ENCODE assay signal across 16 cellular contexts in the genomic region with DNA sequence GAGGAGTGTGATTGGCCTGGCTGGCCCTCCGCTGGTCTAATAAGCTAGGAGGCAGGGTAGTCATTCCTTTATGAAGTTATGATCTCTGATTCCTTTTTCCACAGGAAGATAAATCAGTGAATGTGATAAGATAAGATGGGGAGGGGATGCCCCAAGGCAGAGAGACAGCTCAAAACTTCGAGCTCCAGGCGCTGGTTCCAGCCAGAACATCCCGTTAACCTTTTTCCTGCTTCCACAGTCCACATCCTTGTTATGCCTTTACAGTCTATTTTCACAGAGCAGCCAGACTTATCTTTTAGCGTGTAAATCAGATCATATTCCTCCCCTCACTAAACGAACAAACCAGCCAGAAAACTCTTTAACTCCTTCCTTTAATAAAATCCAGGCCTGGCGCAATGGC. TPM values are rescaled to one million over a fixed set of nuclear protein-coding genes. Genes with fewer than 3 reads are reported as not detected.
DNase-seq lines count a peak whose midpoint lies in the region; ATAC-seq, FAIRE-seq and TF ChIP-seq lines count a peak whose summit lies in the region.
"Had no signal": no experiment of that assay in that cellular context is flagged by ENCODE, and none has a peak within 500 bp of the region (broad histone marks: within the 10 kb centered on the region; RNA-seq: fewer than 3 reads in every experiment).

No MANE protein-coding gene starts in this region.

- H3K36me3 Mint-ChIP-seq in HFFc6 (ENCODE audit: low read depth) (no peaks in the 10 kb centered on the region), mesothelial cell of epicardium (no peaks in the 10 kb centered on the region)

- POLR2A ChIA-PET in PC-3 (lab: Charles Lee; ENCODE audit: unreplicated experiment) (no interaction called here), OCI-LY7 (lab: Charles Lee) (no interaction called here)

- no peak overlapping the region for H3K4me3 Mint-ChIP-seq in HFFc6
- no peak overlapping the region for H3K4me3 Mint-ChIP-seq in mesothelial cell of epicardium

- H3K4me1 ChIP-seq in small intestine (ENCODE audit: control insufficient read depth in 2 of 2, insufficient read depth in 1 of 2, low read depth in 1 of 2, low read length in 1 of 2) (peaks cover 2% of the 10 kb centered on the region in 2 donors), PC-3 (ENCODE audit: insufficient read depth, low read length) (peaks cover 31% of the 10 kb centered on the region), OCI-LY7 (ENCODE audit: insufficient read depth, low read length, poor library complexity, severe bottlenecking) (peaks cover 11% of the 10 kb centered on the region)

- BruUV-seq in PC-3 (replicated peaks; lab: Mats Ljungman, UMichigan) (no TSS peak), OCI-LY7 (replicated peaks; lab: Mats Ljungman, UMichigan) (no TSS peak)

- H3K4me2 ChIP-seq in PC-3 (ENCODE audit: low read length) (no peak overlapping the region), OCI-LY7 (ENCODE audit: low read length) (no peak overlapping the region)

- H3K4me1 Mint-ChIP-seq in HFFc6 (ENCODE audit: low read depth) (peaks cover 44% of the 10 kb centered on the region), mesothelial cell of epicardium (peaks cover 57% of the 10 kb centered on the region)

- DNase-seq in HFFc6 (peak; percentile 8), amniotic epithelial cell (ENCODE audit: low read depth) (peak; percentile 67), mesothelial cell of epicardium (ENCODE audit: low spot score in 2 of 2, unreplicated experiment in 2 of 2) (no peak), small intestine (peak; percentile 43), PC-3 (no peak), OCI-LY7 (ENCODE audit: low spot score) (no peak), NCI-H1417 (lab: John Stamatoyannopoulos, UW) (no peak)
- DNase-seq: COR-L47, NCI-H1048, NCI-H446, NCI-H748 treated with DMSO at 0.1 percent for 48 hours had no signal

- no peak overlapping the region; the same call in 1 of the 2 replicates for H3K27ac Mint-ChIP-seq in HFFc6
- peak overlapping the region; percentile 88 for H3K27ac Mint-ChIP-seq in mesothelial cell of epicardium

- H3K9me2 ChIP-seq in PC-3 (replicated peaks; ENCODE audit: low read length), result no peaks in the 10 kb centered on the region
- no peaks in the 10 kb centered on the region for H3K9me2 ChIP-seq in OCI-LY7 (ENCODE audit: insufficient read depth, low read length)

- H3K4me3 ChIP-seq in small intestine (ENCODE audit: low read depth in 1 of 2, low read length in 2 of 2) (no peak overlapping the region), PC-3 (ENCODE audit: low read length) (no peak overlapping the region), OCI-LY7 (ENCODE audit: low read depth, low read length, poor library complexity, severe bottlenecking) (no peak overlapping the region)

- peaks cover 6% of the 10 kb centered on the region; the same call in 1 of the 2 replicates for H3K9me3 Mint-ChIP-seq in HFFc6
- no peaks in the 10 kb centered on the region for H3K9me3 Mint-ChIP-seq in mesothelial cell of epicardium

- H3K27ac ChIP-seq in small intestine (ENCODE audit: low read depth in 1 of 2, low read length in 1 of 2) (peak overlapping the region in 1 of 2 donors; percentile 36), PC-3 (ENCODE audit: low read length) (no peak overlapping the region), OCI-LY7 (ENCODE audit: low read depth, low read length, poor library complexity, severe bottlenecking) (no peak overlapping the region)

- CTCF ChIA-PET in PC-3 (lab: Charles Lee) (no interaction called here), OCI-LY7 (lab: Charles Lee; ENCODE audit: unreplicated experiment) (no interaction called here)

- H3K27me3 Mint-ChIP-seq in HFFc6 (ENCODE audit: insufficient read depth), result peaks cover 6% of the 10 kb centered on the region
- no peaks in the 10 kb centered on the region for H3K27me3 Mint-ChIP-seq in mesothelial cell of epicardium (ENCODE audit: low read depth)

- no peak for FAIRE-seq in small intestine (lab: Jason Lieb, UNC)
- FAIRE-seq: GM19239 had no signal

- no peaks in the 10 kb centered on the region for H3K27me3 ChIP-seq in small intestine (ENCODE audit: control insufficient read depth in 2 of 2, insufficient read depth in 2 of 2, low read length in 2 of 2)
- H3K27me3 ChIP-seq in PC-3 (ENCODE audit: low read length), result no peaks in the 10 kb centered on the region

- no peak for ATAC-seq in PC-3
- ATAC-seq in GM18520 (IDR thresholded peaks at IDR 0.05; ENCODE audit: unreplicated experiment), result no peak
- ATAC-seq: Panc1 had no signal

- H3K79me2 ChIP-seq in PC-3 (ENCODE audit: low read length), result no peaks in the 10 kb centered on the region
- H3K79me2 ChIP-seq in OCI-LY7 (ENCODE audit: insufficient read depth, low read depth, low read length), result no peaks in the 10 kb centered on the region

- TF ChIP-seq CTCF in HFFc6 (IDR thresholded peaks at IDR 0.05), result 0 out of 2 replicates have a peak, but pooled peaks have one; percentile 26
- no peak for TF ChIP-seq CTCF in mesothelial cell of epicardium (IDR thresholded peaks at IDR 0.05; ENCODE audit: unreplicated experiment)
- no peak for TF ChIP-seq CTCF in PC-3 (conservative IDR thresholded peaks at IDR 0.05; ENCODE audit: low read depth, low read length)
- no peak for TF ChIP-seq CTCF in OCI-LY7 (conservative IDR thresholded peaks at IDR 0.05; ENCODE audit: low read length)

- H3K36me3 ChIP-seq in small intestine (ENCODE audit: control insufficient read depth in 2 of 2, insufficient read depth in 2 of 2, low read length in 2 of 2), result no peaks in the 10 kb centered on the region
- H3K36me3 ChIP-seq in PC-3 (ENCODE audit: low read depth, low read length), result no peaks in the 10 kb centered on the region
- no peaks in the 10 kb centered on the region for H3K36me3 ChIP-seq in OCI-LY7 (ENCODE audit: insufficient read depth, low read length)

- H3K9me3 ChIP-seq in small intestine (ENCODE audit: control insufficient read depth, low read depth) (no peaks in the 10 kb centered on the region), PC-3 (ENCODE audit: low read length) (no peaks in the 10 kb centered on the region), OCI-LY7 (ENCODE audit: low read length) (no peaks in the 10 kb centered on the region)

- H2AFZ ChIP-seq in PC-3 (ENCODE audit: low read length), result no peak overlapping the region
- no peak overlapping the region for H2AFZ ChIP-seq in OCI-LY7 (ENCODE audit: low read length)

- H4K20me1 ChIP-seq in PC-3 (ENCODE audit: low read length), result no peaks in the 10 kb centered on the region
- no peaks in the 10 kb centered on the region for H4K20me1 ChIP-seq in OCI-LY7 (ENCODE audit: insufficient read depth, low read length)

- no peaks in the 10 kb centered on the region for H3F3A ChIP-seq in PC-3 (ENCODE audit: low read length, unreplicated experiment)

- WGBS in small intestine, 3 donors, result 22 to 57% (median 45%) methylated on average over 7 of the region's 7 CpGs

- H3K9ac ChIP-seq in PC-3 (ENCODE audit: low read length), result no peak overlapping the region

- intact Hi-C loops in PC-3 (cut with micrococcal nuclease) (no loop called here), OCI-LY7 (cut with micrococcal nuclease; ENCODE audit: unreplicated experiment) (no loop called here)

RNA-seq across cellular contexts. Expression of a gene that starts 38.5 kb away (rescaled TPM):
- not detected for total RNA-seq in HFFc6 (2021; fragmentation: NEBNext Ultra II Directional; extraction: Animal tissue kit (Norgen Biotek cat#: 25700))
- 0.14 to 0.31 TPM (median 0.18 TPM) in 3 replicates for total RNA-seq in mesothelial cell of epicardium
- 1 to 10 TPM; 1.0 to 8.1 (median 7.2) TPM for polyA plus RNA-seq in small intestine
- total RNA-seq in PC-3 (2014; rRNA removed), result 3.3 and 4.7 TPM in 2 replicates
- 0.05 TPM in 1 of 2 replicates, not detected in the other for total RNA-seq in OCI-LY7 (2014; rRNA removed; shearing (Covaris generic))
- total RNA-seq in OCI-LY7 (2022), result 0.24 and 0.34 TPM in 2 replicates

RNA-seq across cellular contexts. Expression of a gene that starts 56.1 kb away (rescaled TPM):
- total RNA-seq in HFFc6 (2021; fragmentation: NEBNext Ultra II Directional; extraction: Animal tissue kit (Norgen Biotek cat#: 25700)), result 1 to 10 TPM in 5 of 6 experiments, under 1 TPM in 1; 0.81 to 2.3 (median 1.4) TPM
- total RNA-seq in mesothelial cell of epicardium (0.20 to 0.65 TPM (median 0.22 TPM) in 3 replicates), PC-3 (2014; rRNA removed) (0.98 and 3.9 TPM in 2 replicates), OCI-LY7 (2022) (0.17 TPM in 1 of 2 replicates, not detected in the other)
- polyA plus RNA-seq in small intestine, result 1 to 10 TPM; 1.0 to 3.5 (median 3.4) TPM
- total RNA-seq in OCI-LY7 (2014; rRNA removed; shearing (Covaris generic)), result 0.10 and 0.79 TPM in 2 replicates
- total RNA-seq: H4, MCF 10A had no signal

RNA-seq across cellular contexts. Expression of a gene that starts 56.1 kb away (rescaled TPM):
- 10 to 100 TPM; 12.8 to 19.1 (median 15.1) TPM for total RNA-seq in HFFc6 (2021; fragmentation: NEBNext Ultra II Directional; extraction: Animal tissue kit (Norgen Biotek cat#: 25700))
- 38.6 to 40.3 TPM (median 39.5 TPM) in 3 replicates for total RNA-seq in mesothelial cell of epicardium
- 10 to 100 TPM in 1 of 3 donors, 1 to 10 TPM in 2; 4.3 to 11.7 (median 6.9) TPM for polyA plus RNA-seq in small intestine
- 31.0 and 35.6 TPM in 2 replicates for total RNA-seq in PC-3 (2014; rRNA removed)
- 24.8 and 29.6 TPM in 2 replicates for total RNA-seq in OCI-LY7 (2014; rRNA removed; shearing (Covaris generic))
- 22.6 and 22.9 TPM in 2 replicates for total RNA-seq in OCI-LY7 (2022)

Comparison
In these comparisons a context has a peak if more than half of its experiments do, and no peak if none do; other contexts are left out.
1. DNase-seq: peak in HFFc6 (single experiment), amniotic epithelial cell (single experiment) and small intestine (single experiment); none in mesothelial cell of epicardium (0 of 2), PC-3 (single experiment), OCI-LY7 (single experiment) and NCI-H1417 (0 of 3).